16 cellular contexts compared by ENCODE assay signal in the genomic region with DNA sequence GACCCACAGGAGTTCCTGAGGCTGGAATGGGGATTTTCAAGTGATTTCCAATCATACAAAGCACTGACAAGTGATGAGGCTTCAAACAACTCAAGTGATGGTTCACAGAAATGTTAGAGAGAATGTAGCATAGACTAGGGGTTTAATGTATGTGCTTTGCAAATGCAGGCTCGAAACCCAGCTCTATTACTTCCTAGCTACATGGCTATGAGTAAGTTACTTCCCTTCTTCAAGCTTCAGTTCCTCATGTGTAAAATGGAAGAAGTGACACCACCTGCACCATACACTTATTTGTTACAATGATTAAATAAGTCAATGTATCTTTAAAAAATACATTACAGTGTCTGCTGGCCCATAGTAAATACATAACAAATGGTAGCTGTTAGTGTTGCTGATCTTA.
DNase-seq lines count a peak whose midpoint lies in the region; ATAC-seq and TF ChIP-seq lines count a peak whose summit lies in the region.
"Had no signal": no experiment of that assay in that cellular context is flagged by ENCODE, and none has a peak within 500 bp of the region (broad histone marks: within the 10 kb centered on the region; RNA-seq: fewer than 3 reads in every experiment).

No MANE protein-coding gene starts in this region.

- no peak overlapping the region for H3K9ac ChIP-seq in neural progenitor cell
- H3K9ac ChIP-seq: BLaER1 had no signal

- H3K36me3 ChIP-seq in PC-9 (ENCODE audit: low read depth) (no peaks in the 10 kb centered on the region), neural progenitor cell (no peaks in the 10 kb centered on the region)
- H3K36me3 ChIP-seq: BLaER1 had no signal

- no peak overlapping the region for H3K4me3 Mint-ChIP-seq in neural progenitor cell
- H3K4me3 Mint-ChIP-seq: activated naive CD4-positive, alpha-beta T cell treated with anti-CD3 and anti-CD28 coated beads, Interleukin-2, amount 50 U/mL, for 24 hours; brain; T-helper 1 cell treated with Interleukin-12 subunit alpha and Interleukin-12 subunit beta and Interleukin-4 antibody, amounts not matched to agents 30 μg/mL and 1 μg/mL, for 36 hours had no signal

- no peaks in the 10 kb centered on the region for H3K36me3 Mint-ChIP-seq in neural progenitor cell
- H3K36me3 Mint-ChIP-seq: activated naive CD4-positive, alpha-beta T cell treated with anti-CD3 and anti-CD28 coated beads, Interleukin-2, amount 50 U/mL, for 24 hours; brain had no signal

- H4K20me1 ChIP-seq in PC-9 (ENCODE audit: insufficient read depth) (no peaks in the 10 kb centered on the region), neural progenitor cell (ENCODE audit: low read depth) (no peaks in the 10 kb centered on the region)
- H4K20me1 ChIP-seq: BLaER1 had no signal

- H3K4me2 ChIP-seq in PC-9, result no peak overlapping the region
- no peak overlapping the region for H3K4me2 ChIP-seq in neural progenitor cell
- H3K4me2 ChIP-seq: BLaER1 had no signal

- peak overlapping the region; percentile 28 for H3K27ac Mint-ChIP-seq in neural progenitor cell
- H3K27ac Mint-ChIP-seq: activated naive CD4-positive, alpha-beta T cell treated with anti-CD3 and anti-CD28 coated beads, Interleukin-2, amount 50 U/mL, for 24 hours; T-helper 1 cell treated with Interleukin-12 subunit alpha and Interleukin-12 subunit beta and Interleukin-4 antibody, amounts not matched to agents 30 μg/mL and 1 μg/mL, for 36 hours had no signal

- H2AFZ ChIP-seq in PC-9 (no peak overlapping the region), neural progenitor cell (replicated peaks) (no peak overlapping the region)

- no peak for TF ChIP-seq CTCF in PC-9 (conservative IDR thresholded peaks at IDR 0.05)
- TF ChIP-seq CTCF in neural progenitor cell (IDR thresholded peaks at IDR 0.05), result no peak

- H3K79me2 ChIP-seq in PC-9 (ENCODE audit: low read depth) (no peaks in the 10 kb centered on the region), neural progenitor cell (ENCODE audit: low read depth) (no peaks in the 10 kb centered on the region)

- intact Hi-C loops in PC-9 (cut with micrococcal nuclease; ENCODE audit: unreplicated experiment), result no loop called here

- no peaks in the 10 kb centered on the region for H3K27me3 ChIP-seq in PC-9 (ENCODE audit: insufficient read depth, low read depth)
- H3K27me3 ChIP-seq in neural progenitor cell, result no peaks in the 10 kb centered on the region
- H3K27me3 ChIP-seq: BLaER1 had no signal

- no peaks in the 10 kb centered on the region for H3K9me3 Mint-ChIP-seq in neural progenitor cell
- H3K9me3 Mint-ChIP-seq: activated naive CD4-positive, alpha-beta T cell treated with anti-CD3 and anti-CD28 coated beads, Interleukin-2, amount 50 U/mL, for 24 hours; brain; T-helper 1 cell treated with Interleukin-12 subunit alpha and Interleukin-12 subunit beta and Interleukin-4 antibody, amounts not matched to agents 30 μg/mL and 1 μg/mL, for 36 hours had no signal

- peaks cover 53% of the 10 kb centered on the region for H3K4me1 ChIP-seq in PC-9 (replicated peaks; ENCODE audit: insufficient read depth)
- H3K4me1 ChIP-seq in neural progenitor cell, result peaks cover 5% of the 10 kb centered on the region
- H3K4me1 ChIP-seq: BLaER1 had no signal

- BruUV-seq in PC-9 (replicated peaks; lab: Mats Ljungman, UMichigan), result no TSS peak

- CTCF ChIA-PET in PC-9 (lab: Charles Lee), result no interaction called here

- 0 out of 2 replicates have a peak overlapping the region, but pooled peaks have one; percentile 46 for H3K27ac ChIP-seq in PC-9
- no peak overlapping the region for H3K27ac ChIP-seq in neural progenitor cell
- H3K27ac ChIP-seq: BLaER1 had no signal

- peaks cover 29% of the 10 kb centered on the region for H3K4me1 Mint-ChIP-seq in neural progenitor cell
- H3K4me1 Mint-ChIP-seq: activated naive CD4-positive, alpha-beta T cell treated with anti-CD3 and anti-CD28 coated beads, Interleukin-2, amount 50 U/mL, for 24 hours had no signal

- H3K9me3 ChIP-seq in PC-9 (ENCODE audit: insufficient read depth, low read depth), result peaks cover 27% of the 10 kb centered on the region
- no peaks in the 10 kb centered on the region for H3K9me3 ChIP-seq in neural progenitor cell (ENCODE audit: low read depth)

- H3F3A ChIP-seq in PC-9 (ENCODE audit: insufficient read depth, low read depth), result peaks cover 29% of the 10 kb centered on the region
- no peaks in the 10 kb centered on the region for H3F3A ChIP-seq in neural progenitor cell (ENCODE audit: low read depth)

- no peak overlapping the region for H3K4me3 ChIP-seq in PC-9
- H3K4me3 ChIP-seq in neural progenitor cell, result no peak overlapping the region
- H3K4me3 ChIP-seq: BLaER1 had no signal

- POLR2A ChIA-PET in PC-9 (lab: Charles Lee; ENCODE audit: unreplicated experiment), result no interaction called here

- no peaks in the 10 kb centered on the region for H3K9me2 ChIP-seq in PC-9 (ENCODE audit: insufficient read depth)

- peak; percentile 66 for ATAC-seq in GM18909 (IDR thresholded peaks at IDR 0.05; ENCODE audit: poor library complexity, unreplicated experiment)
- ATAC-seq in HG03159 (IDR thresholded peaks at IDR 0.05; ENCODE audit: unreplicated experiment), result peak; percentile 60
- no peak for ATAC-seq in GM21390 (IDR thresholded peaks at IDR 0.05; ENCODE audit: unreplicated experiment)

- DNase-seq in PC-9 (no peak), neural progenitor cell (ENCODE audit: low spot score) (no peak), NCI-H187 treated with DMSO at 0.1 percent for 48 hours (lab: John Stamatoyannopoulos, UW) (no peak), iPS-NIHi11 (ENCODE audit: low spot score) (no peak)
- DNase-seq in stimulated activated naive CD4-positive, alpha-beta T cell treated with Interleukin-2 at 50 U/mL for 16 hours (lab: John Stamatoyannopoulos, UW), result no peak
- DNase-seq: activated CD4-positive, alpha-beta T cell treated with anti-CD3 and anti-CD28 coated beads for 1 hour; DMS79; NCI-H1436 treated with DMSO at 0.1 percent for 48 hours; posterior cingulate gyrus had no signal

- no peaks in the 10 kb centered on the region for H3K27me3 Mint-ChIP-seq in neural progenitor cell (ENCODE audit: insufficient read depth, low read depth)
- H3K27me3 Mint-ChIP-seq: activated naive CD4-positive, alpha-beta T cell treated with anti-CD3 and anti-CD28 coated beads, Interleukin-2, amount 50 U/mL, for 24 hours; brain had no signal
